Comparison of ENCODE assay signal across 13 cellular contexts in the genomic region with DNA sequence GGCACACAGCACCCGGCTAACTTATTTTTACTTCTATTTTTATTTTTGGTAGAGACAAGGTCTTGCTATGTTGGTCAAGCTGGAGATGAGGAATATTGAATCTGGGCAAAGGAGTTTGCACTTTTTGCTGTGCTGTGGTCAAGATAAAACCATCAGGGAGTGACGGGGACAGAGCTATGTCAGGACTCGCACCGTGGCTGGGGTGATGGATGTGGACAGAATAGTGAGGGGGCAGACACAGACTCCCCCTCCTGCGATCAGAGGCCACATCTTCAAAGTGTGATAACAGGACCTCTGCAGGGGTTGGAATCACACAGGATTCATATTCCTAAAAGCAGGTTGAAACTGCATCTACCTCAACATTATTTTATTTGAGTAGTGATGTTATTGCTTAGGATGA. TPM values are rescaled to one million over a fixed set of nuclear protein-coding genes. Genes with fewer than 3 reads are reported as not detected.
DNase-seq lines count a peak whose midpoint lies in the region; ATAC-seq, FAIRE-seq and TF ChIP-seq lines count a peak whose summit lies in the region.
"Had no signal": no experiment of that assay in that cellular context is flagged by ENCODE, and none has a peak within 500 bp of the region (broad histone marks: within the 10 kb centered on the region; RNA-seq: fewer than 3 reads in every experiment).

No MANE protein-coding gene starts in this region.

- peak overlapping the region; percentile 56 to 80 (median 74); a peak in 21 of 22 replicates for H3K9ac ChIP-seq in BLaER1 treated with 17β-estradiol and CSF1 and Interleukin-3, amounts not matched to agents 10 nM and 100 nM

- intact Hi-C loops in activated T-helper 2 cell treated with anti-CD3 and anti-CD28 coated beads, Interferon-gamma antibody, Interleukin-2, Interleukin-4, amounts not matched to agents 10 μg/mL and 5 μg/mL and 100 μg/mL, durations not matched to agents 14 hours and 24 hours and 36 hours (cut with micrococcal nuclease), result loop anchor here (2.0 kb wide), 2 partner anchors 19 to 59 kb away; no protein-coding TSS in a partner anchor
- intact Hi-C loops in naive thymus-derived CD4-positive, alpha-beta T cell (cut with micrococcal nuclease), result loop anchor here in 1 of 2 donors (1.0 to 2.0 kb wide), 2 partner anchors 21 to 40 kb away; no protein-coding TSS in a partner anchor
- intact Hi-C loops in pancreas (cut with DNase I), result no loop called here

- H3K4me1 Mint-ChIP-seq in activated T-helper 2 cell treated with anti-CD3 and anti-CD28 coated beads, Interferon-gamma antibody, Interleukin-2, Interleukin-4, amounts not matched to agents 10 μg/mL and 5 μg/mL and 100 μg/mL, durations not matched to agents 14 hours and 24 hours and 36 hours (ENCODE audit: low read depth), result peaks cover 50% of the 10 kb centered on the region
- H3K4me1 Mint-ChIP-seq in naive thymus-derived CD4-positive, alpha-beta T cell, result peaks cover 30 to 78% (median 64%) of the 10 kb centered on the region in 7 donors

- WGBS in pancreas, 2 donors, result 53 to 61% methylated on average over 5 of the region's 5 CpGs

- POLR2A ChIA-PET in naive thymus-derived CD4-positive, alpha-beta T cell (lab: Charles Lee), result interaction anchor here (0.9 kb wide), 1 partner anchor 26 kb away, joined by 3 read pairs; a partner anchor contains a TSS

- CTCF ChIA-PET in naive thymus-derived CD4-positive, alpha-beta T cell (lab: Charles Lee), result interaction anchor here (1.1 to 1.3 kb wide), 2 partner anchors 21 to 27 kb away, joined by 3 read pairs; no protein-coding TSS in a partner anchor

- H3K27ac ChIP-seq in BLaER1 treated with 17β-estradiol and CSF1 and Interleukin-3, amounts not matched to agents 10 nM and 100 nM, result peak overlapping the region; percentile 48 to 93 (median 85); a peak in 21 of 22 replicates
- no peak overlapping the region for H3K27ac ChIP-seq in naive thymus-derived CD4-positive, alpha-beta T cell (ENCODE audit: low read depth, low read length)
- H3K27ac ChIP-seq in pancreas, result no peak overlapping the region
- H3K27ac ChIP-seq: breast epithelium, C4-2B had no signal

- FAIRE-seq in pancreas (lab: Jason Lieb, UNC), result no peak
- FAIRE-seq: endothelial cell of umbilical vein, TTC549 had no signal

- H3K27ac Mint-ChIP-seq in activated T-helper 2 cell treated with anti-CD3 and anti-CD28 coated beads, Interferon-gamma antibody, Interleukin-2, Interleukin-4, amounts not matched to agents 10 μg/mL and 5 μg/mL and 100 μg/mL, durations not matched to agents 14 hours and 24 hours and 36 hours, result peak overlapping the region; percentile 70
- H3K27ac Mint-ChIP-seq in naive thymus-derived CD4-positive, alpha-beta T cell, result peak overlapping the region; percentile 12 to 86 (median 64)

- peak overlapping the region; percentile 37 for H3K4me3 Mint-ChIP-seq in activated T-helper 2 cell treated with anti-CD3 and anti-CD28 coated beads, Interferon-gamma antibody, Interleukin-2, Interleukin-4, amounts not matched to agents 10 μg/mL and 5 μg/mL and 100 μg/mL, durations not matched to agents 14 hours and 24 hours and 36 hours (ENCODE audit: low read depth)
- H3K4me3 Mint-ChIP-seq in naive thymus-derived CD4-positive, alpha-beta T cell, result peak overlapping the region in 1 of 10 donors; percentile 42

- peaks cover 0 to 9% (median 0%) of the 10 kb centered on the region in 11 experiments; a peak in 2 of 22 replicates for H4K20me1 ChIP-seq in BLaER1 treated with 17β-estradiol and CSF1 and Interleukin-3, amounts not matched to agents 10 nM and 100 nM

- peaks cover 5 to 11% (median 9%) of the 10 kb centered on the region in 11 experiments; a peak in 21 of 22 replicates for H3K9me3 ChIP-seq in BLaER1 treated with 17β-estradiol and CSF1 and Interleukin-3, amounts not matched to agents 10 nM and 100 nM (replicated peaks in 1 of 11)
- H3K9me3 ChIP-seq in naive thymus-derived CD4-positive, alpha-beta T cell (ENCODE audit: control insufficient read depth in 2 of 3, low read length in 3 of 3), result peaks cover 0 to 4% (median 0%) of the 10 kb centered on the region in 3 experiments
- H3K9me3 ChIP-seq in pancreas, result no peaks in the 10 kb centered on the region

- TF ChIP-seq CTCF in GM12865 (IDR thresholded peaks at IDR 0.05; ENCODE audit: insufficient read depth, low read depth, low read length, missing control alignments) (no peak), pancreas (IDR thresholded peaks at IDR 0.05) (no peak)

- H3K27me3 Mint-ChIP-seq in activated T-helper 2 cell treated with anti-CD3 and anti-CD28 coated beads, Interferon-gamma antibody, Interleukin-2, Interleukin-4, amounts not matched to agents 10 μg/mL and 5 μg/mL and 100 μg/mL, durations not matched to agents 14 hours and 24 hours and 36 hours (ENCODE audit: low read depth), result no peaks in the 10 kb centered on the region
- H3K27me3 Mint-ChIP-seq in naive thymus-derived CD4-positive, alpha-beta T cell, result no peaks in the 10 kb centered on the region

- peaks cover 0 to 27% (median 0%) of the 10 kb centered on the region in 11 experiments; a peak in 6 of 22 replicates for H3K36me3 ChIP-seq in BLaER1 treated with 17β-estradiol and CSF1 and Interleukin-3, amounts not matched to agents 10 nM and 100 nM
- peaks cover 6 to 40% (median 14%) of the 10 kb centered on the region in 3 experiments for H3K36me3 ChIP-seq in naive thymus-derived CD4-positive, alpha-beta T cell (ENCODE audit: control insufficient read depth in 2 of 3, insufficient read depth in 3 of 3, low read length in 3 of 3)
- no peaks in the 10 kb centered on the region for H3K36me3 ChIP-seq in pancreas
- H3K36me3 ChIP-seq: breast epithelium had no signal

- no peak for ATAC-seq in naive thymus-derived CD4-positive, alpha-beta T cell
- ATAC-seq in pancreas, result no peak
- ATAC-seq in GM21381 (IDR thresholded peaks at IDR 0.05; ENCODE audit: unreplicated experiment), result no peak

- peaks cover 84% of the 10 kb centered on the region for H3K36me3 Mint-ChIP-seq in activated T-helper 2 cell treated with anti-CD3 and anti-CD28 coated beads, Interferon-gamma antibody, Interleukin-2, Interleukin-4, amounts not matched to agents 10 μg/mL and 5 μg/mL and 100 μg/mL, durations not matched to agents 14 hours and 24 hours and 36 hours (ENCODE audit: low read depth)
- H3K36me3 Mint-ChIP-seq in naive thymus-derived CD4-positive, alpha-beta T cell, result peaks cover 0 to 60% (median 30%) of the 10 kb centered on the region in 5 donors

- DNase-seq in GM12865 (ENCODE audit: low read depth), result peak; percentile 37
- no peak for DNase-seq in activated T-helper 2 cell treated with anti-CD3 and anti-CD28 coated beads, Interferon-gamma antibody, Interleukin-2, Interleukin-4, amounts not matched to agents 10 μg/mL and 5 μg/mL and 100 μg/mL, durations not matched to agents 14 hours and 24 hours and 36 hours (ENCODE audit: low spot score)
- peak in 1 of 9 donors; percentile 16 for DNase-seq in naive thymus-derived CD4-positive, alpha-beta T cell
- no peak for DNase-seq in pancreas
- DNase-seq in HK-2 (ENCODE audit: unreplicated experiment), result no peak
- no peak for DNase-seq in middle frontal gyrus (ENCODE audit: extremely low spot score, low spot score)
- DNase-seq: NCI-H1930 had no signal

- H3K9me3 Mint-ChIP-seq in activated T-helper 2 cell treated with anti-CD3 and anti-CD28 coated beads, Interferon-gamma antibody, Interleukin-2, Interleukin-4, amounts not matched to agents 10 μg/mL and 5 μg/mL and 100 μg/mL, durations not matched to agents 14 hours and 24 hours and 36 hours, result peaks cover 6% of the 10 kb centered on the region
- H3K9me3 Mint-ChIP-seq in naive thymus-derived CD4-positive, alpha-beta T cell, result peaks cover 0 to 12% (median 2%) of the 10 kb centered on the region in 11 donors

- peak overlapping the region; percentile 82 to 91 (median 86) for H3K4me2 ChIP-seq in BLaER1 treated with 17β-estradiol and CSF1 and Interleukin-3, amounts not matched to agents 10 nM and 100 nM

- peak overlapping the region; percentile 49 to 70 (median 58) for H3K4me3 ChIP-seq in BLaER1 treated with 17β-estradiol and CSF1 and Interleukin-3, amounts not matched to agents 10 nM and 100 nM
- H3K4me3 ChIP-seq in GM12865 (ENCODE audit: low read depth, low read length), result peak overlapping the region; percentile 88
- no peak overlapping the region for H3K4me3 ChIP-seq in naive thymus-derived CD4-positive, alpha-beta T cell (ENCODE audit: low read length)
- no peak overlapping the region for H3K4me3 ChIP-seq in pancreas
- H3K4me3 ChIP-seq: breast epithelium had no signal

- no peaks in the 10 kb centered on the region for H3K27me3 ChIP-seq in BLaER1 treated with 17β-estradiol and CSF1 and Interleukin-3, amounts not matched to agents 10 nM and 100 nM
- H3K27me3 ChIP-seq in naive thymus-derived CD4-positive, alpha-beta T cell (ENCODE audit: control insufficient read depth in 2 of 2, insufficient read depth in 2 of 2, low read length in 2 of 2), result no peaks in the 10 kb centered on the region
- no peaks in the 10 kb centered on the region for H3K27me3 ChIP-seq in pancreas

- H3K4me1 ChIP-seq in BLaER1 treated with 17β-estradiol and CSF1 and Interleukin-3, amounts not matched to agents 10 nM and 100 nM, result peaks cover 84 to 98% (median 92%) of the 10 kb centered on the region in 10 experiments
- peaks cover 15 to 24% of the 10 kb centered on the region in 2 donors for H3K4me1 ChIP-seq in naive thymus-derived CD4-positive, alpha-beta T cell (ENCODE audit: control insufficient read depth in 2 of 2, insufficient read depth in 2 of 2, low read length in 2 of 2)
- no peaks in the 10 kb centered on the region for H3K4me1 ChIP-seq in pancreas
- H3K4me1 ChIP-seq: breast epithelium had no signal

RNA-seq across cellular contexts. Expression of a gene that starts 25.6 kb away (rescaled TPM):
- total RNA-seq in activated T-helper 2 cell treated with anti-CD3 and anti-CD28 coated beads, Interferon-gamma antibody, Interleukin-2, Interleukin-4, amounts not matched to agents 10 μg/mL and 5 μg/mL and 100 μg/mL, durations not matched to agents 14 hours and 24 hours and 36 hours, result 84.2 and 84.5 TPM in 2 replicates
- total RNA-seq in naive thymus-derived CD4-positive, alpha-beta T cell, result 10 to 100 TPM; 24.6 to 40.9 (median 31.4) TPM
- polyA plus RNA-seq in naive thymus-derived CD4-positive, alpha-beta T cell, result 10 to 100 TPM; 37.1 to 52.1 TPM
- under 1 TPM in 4 of 6 donors, not detected in 2; 0.17 to 0.79 (median 0.53) TPM for total RNA-seq in pancreas
- polyA plus RNA-seq in pancreas, result under 1 TPM; 0.08 to 0.09 TPM
- total RNA-seq: endothelial cell of umbilical vein had no signal

Comparison
In these comparisons a context has a peak if more than half of its experiments do, and no peak if none do; other contexts are left out.
1. H3K27ac ChIP-seq: peak in BLaER1 treated with 17β-estradiol and CSF1 and Interleukin-3, amounts not matched to agents 10 nM and 100 nM (11 of 11); none in naive thymus-derived CD4-positive, alpha-beta T cell (single experiment) and pancreas (0 of 4).
2. H3K4me3 ChIP-seq: peak in BLaER1 treated with 17β-estradiol and CSF1 and Interleukin-3, amounts not matched to agents 10 nM and 100 nM (10 of 10) and GM12865 (single experiment); none in naive thymus-derived CD4-positive, alpha-beta T cell (single experiment) and pancreas (0 of 4).
3. RNA of a gene that starts 25.6 kb away (total RNA-seq): 84.2 to 84.5 TPM in activated T-helper 2 cell treated with anti-CD3 and anti-CD28 coated beads, Interferon-gamma antibody, Interleukin-2, Interleukin-4, amounts not matched to agents 10 μg/mL and 5 μg/mL and 100 μg/mL, durations not matched to agents 14 hours and 24 hours and 36 hours and 24.6 to 40.9 TPM in naive thymus-derived CD4-positive, alpha-beta T cell; 0.17 to 0.79 TPM in pancreas; every median in the first group is over 10 times any median in the second.